Comparison of ENCODE assay signal across 18 cellular contexts in genomic region chr14:31395572-31396205, GRCh38. TPM values are rescaled to one million over a fixed set of nuclear protein-coding genes. Genes with fewer than 3 reads are reported as not detected.
A peak's percentile ranks its signal among the peaks of the same experiment; 100 is the strongest.
DNase-seq lines count a peak whose midpoint lies in the region; ATAC-seq and TF ChIP-seq lines count a peak whose summit lies in the region.
"Had no signal": no experiment of that assay in that cellular context is flagged by ENCODE, and none has a peak within 500 bp of the region (broad histone marks: within the 10 kb centered on the region; RNA-seq: fewer than 3 reads in every experiment).

No MANE protein-coding gene starts in this region.

- no peak overlapping the region for H3K4me3 Mint-ChIP-seq in WTC11
- H3K4me3 Mint-ChIP-seq: CD8-positive, alpha-beta memory T cell; H9 had no signal

- H4K20me1 ChIP-seq in osteoblast (ENCODE audit: insufficient read depth, low read length) = no peaks in the 10 kb centered on the region
- H4K20me1 ChIP-seq: BLaER1 treated with 17β-estradiol and CSF1 and Interleukin-3, amounts not matched to agents 10 nM and 100 nM had no signal

- CTCF ChIA-PET in WTC11 (lab: Charles Lee) = interaction anchor here (1.1 kb wide), 1 partner anchor 22 kb away, joined by 3 read pairs; no protein-coding TSS in a partner anchor

- intact Hi-C loops in mucosa of descending colon (cut with DNase I, micrococcal nuclease) (no loop called here), esophagus squamous epithelium (cut with DNase I) (no loop called here)

- H3K36me3 Mint-ChIP-seq in WTC11 = peaks cover 9% of the 10 kb centered on the region

- H2AFZ ChIP-seq in osteoblast (ENCODE audit: low read length) = no peak overlapping the region

- H3K36me3 ChIP-seq in mucosa of descending colon (ENCODE audit: low read depth) = no peaks in the 10 kb centered on the region
- peaks cover 52% of the 10 kb centered on the region for H3K36me3 ChIP-seq in osteoblast (ENCODE audit: insufficient read depth, low read length)
- H3K36me3 ChIP-seq in esophagus squamous epithelium = peaks cover 0 to 78% (median 0%) of the 10 kb centered on the region in 3 donors

- no peak for TF ChIP-seq POLR2A in esophagus squamous epithelium (IDR thresholded peaks at IDR 0.05)

- H3K27me3 ChIP-seq in osteoblast (ENCODE audit: insufficient read depth, low read length) (no peaks in the 10 kb centered on the region), esophagus squamous epithelium (no peaks in the 10 kb centered on the region)
- H3K27me3 ChIP-seq: BLaER1 treated with 17β-estradiol and CSF1 and Interleukin-3, amounts not matched to agents 10 nM and 100 nM had no signal

- TF ChIP-seq CTCF in WTC11 (IDR thresholded peaks at IDR 0.05) (no peak), mucosa of descending colon (IDR thresholded peaks at IDR 0.05) (no peak), osteoblast (IDR thresholded peaks at IDR 0.05; ENCODE audit: extremely low read depth, low read depth, low read length) (no peak), esophagus squamous epithelium (IDR thresholded peaks at IDR 0.05) (no peak)

- no peaks in the 10 kb centered on the region for H3K9me3 ChIP-seq in mucosa of descending colon
- H3K9me3 ChIP-seq in osteoblast (ENCODE audit: low read depth, low read length) = no peaks in the 10 kb centered on the region
- H3K9me3 ChIP-seq in esophagus squamous epithelium = no peaks in the 10 kb centered on the region
- H3K9me3 ChIP-seq: A549; BLaER1 treated with 17β-estradiol and CSF1 and Interleukin-3, amounts not matched to agents 10 nM and 100 nM had no signal

- H3K27ac ChIP-seq in osteoblast (ENCODE audit: low read depth, low read length) = no peak overlapping the region
- no peak overlapping the region for H3K27ac ChIP-seq in esophagus squamous epithelium
- H3K27ac ChIP-seq: A549; BLaER1 treated with 17β-estradiol and CSF1 and Interleukin-3, amounts not matched to agents 10 nM and 100 nM; SK-N-MC had no signal

- H3K4me2 ChIP-seq in osteoblast (ENCODE audit: insufficient read depth, low read length) = no peak overlapping the region
- H3K4me2 ChIP-seq: A549; BLaER1 treated with 17β-estradiol and CSF1 and Interleukin-3, amounts not matched to agents 10 nM and 100 nM had no signal

- peaks cover 4% of the 10 kb centered on the region for H3K4me1 ChIP-seq in mucosa of descending colon (ENCODE audit: low read depth)
- H3K4me1 ChIP-seq in osteoblast (ENCODE audit: insufficient read depth, low read length) = no peaks in the 10 kb centered on the region
- H3K4me1 ChIP-seq in esophagus squamous epithelium = no peaks in the 10 kb centered on the region
- H3K4me1 ChIP-seq: A549; BLaER1 treated with 17β-estradiol and CSF1 and Interleukin-3, amounts not matched to agents 10 nM and 100 nM had no signal

- WGBS in esophagus squamous epithelium, 2 donors = 83 to 92% methylated on average over 4 of the region's 4 CpGs

- no peaks in the 10 kb centered on the region for H3K9me3 Mint-ChIP-seq in WTC11
- H3K9me3 Mint-ChIP-seq: CD8-positive, alpha-beta memory T cell; H9 had no signal

- H3K27ac Mint-ChIP-seq in WTC11 = no peak overlapping the region
- H3K27ac Mint-ChIP-seq: CD8-positive, alpha-beta memory T cell had no signal

- H3K27me3 Mint-ChIP-seq in WTC11 (ENCODE audit: low read depth) = no peaks in the 10 kb centered on the region
- H3K27me3 Mint-ChIP-seq: CD8-positive, alpha-beta memory T cell had no signal

- POLR2A ChIA-PET in WTC11 (lab: Charles Lee) = no interaction called here

- no peaks in the 10 kb centered on the region for H3K4me1 Mint-ChIP-seq in WTC11
- H3K4me1 Mint-ChIP-seq: H9 had no signal

- H3K4me3 ChIP-seq in mucosa of descending colon (no peak overlapping the region), osteoblast (ENCODE audit: insufficient read depth, low read length) (no peak overlapping the region), esophagus squamous epithelium (no peak overlapping the region)
- H3K4me3 ChIP-seq: A549; BLaER1 treated with 17β-estradiol and CSF1 and Interleukin-3, amounts not matched to agents 10 nM and 100 nM; SK-N-MC had no signal

- DNase-seq in HCEC 1CT = peak; percentile 4
- DNase-seq in WTC11 (ENCODE audit: low spot score) = no peak
- DNase-seq in fibroblast of gingiva (ENCODE audit: low read depth) = peak; percentile 25
- peak in 1 of 3 donors; percentile 38 for DNase-seq in mucosa of descending colon
- no peak for DNase-seq in osteoblast (ENCODE audit: insufficient read length, low spot score, missing footprints)
- no peak for DNase-seq in esophagus squamous epithelium (lab: John Stamatoyannopoulos, UW)
- DNase-seq in NCI-H524 (lab: John Stamatoyannopoulos, UW) = no peak
- DNase-seq in Ammon's horn (ENCODE audit: low spot score) = no peak
- DNase-seq: CD8-positive, alpha-beta memory T cell; H9; NCI-H1105 treated with DMSO at 0.1 percent for 48 hours; NCI-H1694 treated with DMSO at 0.1 percent for 48 hours; NCI-H748 treated with DMSO at 0.1 percent for 48 hours; NK-92 treated with Interleukin-12 subunit alpha and Interleukin-12 subunit beta, amount 100 ng/mL, for 24 hours; SHP77 had no signal

- H3K79me2 ChIP-seq in osteoblast (ENCODE audit: insufficient read depth, low read length) = no peaks in the 10 kb centered on the region

- no peak for ATAC-seq in WTC11
- ATAC-seq in mucosa of descending colon = peak; percentile 86
- ATAC-seq: A549 had no signal

TF ChIP-seq in WTC11, 78 proteins besides CTCF, POLR2A, EP300 and RAD21:
- 0 out of 2 replicates have a peak, but pooled peaks have one; percentile 25 for TF ChIP-seq GABPB1 (CRISPR knock-in tag; IDR thresholded peaks at IDR 0.05)
- TF ChIP-seq IRF1 (CRISPR knock-in tag; IDR thresholded peaks at IDR 0.05) = no peak
- TF ChIP-seq ZNF416 (CRISPR knock-in tag; IDR thresholded peaks at IDR 0.05) = no peak
- no peak for TF ChIP-seq NFATC4 (CRISPR knock-in tag; IDR thresholded peaks at IDR 0.05)
- TF ChIP-seq USF2 (CRISPR knock-in tag; IDR thresholded peaks at IDR 0.05) = no peak

RNA-seq across cellular contexts. Expression of gene HEATR5A, which starts 24.7 kb away (rescaled TPM):
- total RNA-seq in WTC11 (2021) (29.6 to 36.2 TPM (median 31.6 TPM) in 3 replicates), mucosa of descending colon (10 to 100 TPM; 53.3 to 80.0 (median 56.8) TPM), osteoblast (38.3 and 46.0 TPM in 2 replicates), esophagus squamous epithelium (10 to 100 TPM; 14.2 to 26.6 (median 17.0) TPM)

Comparison
In these comparisons a context has a peak if more than half of its experiments do, and no peak if none do; other contexts are left out.
1. DNase-seq: peak in HCEC 1CT (single experiment) and fibroblast of gingiva (single experiment); none in WTC11 (single experiment), osteoblast (single experiment), esophagus squamous epithelium (single experiment), NCI-H524 (0 of 2) and Ammon's horn (single experiment).